In genomic region chr9:94506370-94506769, GRCh38 we compare ENCODE assay signal across 4 cellular contexts. TPM values are rescaled to one million over a fixed set of nuclear protein-coding genes. Genes with fewer than 3 reads are reported as not detected.
"Had no signal": no experiment of that assay in that cellular context is flagged by ENCODE, and none has a peak within 500 bp of the region (broad histone marks: within the 10 kb centered on the region; RNA-seq: fewer than 3 reads in every experiment).

No MANE protein-coding gene starts in this region.

RNA-seq across cellular contexts. Expression of gene PCAT7, which starts 48.5 kb away (rescaled TPM):
- total RNA-seq: Right ventricle myocardium inferior, SJCRH30, T-cell had no signal
- polyA plus RNA-seq: SK-N-SH had no signal
